32 cellular contexts compared by ENCODE assay signal in genomic region chr7:30315589-30315988, GRCh38.
"Had no signal": no experiment of that assay in that cellular context is flagged by ENCODE, and none has a peak within 500 bp of the region (broad histone marks: within the 10 kb centered on the region; RNA-seq: fewer than 3 reads in every experiment).

No MANE protein-coding gene starts in this region.

- ATAC-seq: activated CD4-positive, CD25-positive, alpha-beta regulatory T cell treated with anti-CD3 and anti-CD28 coated beads, Interleukin-2, amount 50 U/mL, for 24 hours; activated naive CD8-positive, alpha-beta T cell treated with anti-CD3 and anti-CD28 coated beads, Interleukin-2, amount 50 U/mL, for 24 hours; heart right ventricle; left lung; natural killer cell had no signal

- FAIRE-seq: TTC549, urothelium cell line had no signal

- H3K27me3 ChIP-seq: esophagus muscularis mucosa, heart right ventricle, left lung, right atrium auricular region, testis, transverse colon had no signal

- H3K27ac Mint-ChIP-seq: activated CD4-positive, alpha-beta memory T cell treated with anti-CD3 and anti-CD28 coated beads for 36 hours; activated naive CD4-positive, alpha-beta T cell treated with anti-CD3 and anti-CD28 coated beads, Interleukin-2, amount 10 ng/mL, durations not matched to agents 7 days and 5 days; activated naive CD8-positive, alpha-beta T cell treated with anti-CD3 and anti-CD28 coated beads, Interleukin-2, amount 50 U/mL, for 24 hours; activated T-helper 1 cell treated with anti-CD3 and anti-CD28 coated beads, Interleukin-12 subunit alpha, Interleukin-12 subunit beta, Interleukin-2, Interleukin-4 antibody, amounts not matched to agents 30 ng/mL and 10 ng/mL and 1 ng/mL, durations not matched to agents 14 hours and 24 hours and 36 hours; dendritic cell treated with granulocyte-macrophage colony-stimulating factor and Interleukin-4, amounts not matched to agents 40 ng/mL and 50 ng/mL, for 4 days; endodermal cell had no signal

- H3K27me3 Mint-ChIP-seq: activated CD4-positive, alpha-beta memory T cell treated with anti-CD3 and anti-CD28 coated beads for 36 hours; activated naive CD4-positive, alpha-beta T cell treated with anti-CD3 and anti-CD28 coated beads, Interleukin-2, amount 10 ng/mL, durations not matched to agents 7 days and 5 days; activated naive CD8-positive, alpha-beta T cell treated with anti-CD3 and anti-CD28 coated beads, Interleukin-2, amount 50 U/mL, for 24 hours; dendritic cell treated with granulocyte-macrophage colony-stimulating factor and Interleukin-4, amounts not matched to agents 40 ng/mL and 50 ng/mL, for 4 days had no signal

- H3K4me2 ChIP-seq: smooth muscle cell had no signal

- H3K9me3 Mint-ChIP-seq: activated CD4-positive, alpha-beta memory T cell treated with anti-CD3 and anti-CD28 coated beads for 36 hours; activated naive CD4-positive, alpha-beta T cell treated with anti-CD3 and anti-CD28 coated beads, Interleukin-2, amount 10 ng/mL, durations not matched to agents 7 days and 5 days; activated naive CD8-positive, alpha-beta T cell treated with anti-CD3 and anti-CD28 coated beads, Interleukin-2, amount 50 U/mL, for 24 hours; activated T-helper 1 cell treated with anti-CD3 and anti-CD28 coated beads, Interleukin-12 subunit alpha, Interleukin-12 subunit beta, Interleukin-2, Interleukin-4 antibody, amounts not matched to agents 30 ng/mL and 10 ng/mL and 1 ng/mL, durations not matched to agents 14 hours and 24 hours and 36 hours; dendritic cell treated with granulocyte-macrophage colony-stimulating factor and Interleukin-4, amounts not matched to agents 40 ng/mL and 50 ng/mL, for 4 days; endodermal cell; natural killer cell had no signal

- H3K4me3 Mint-ChIP-seq: activated CD4-positive, alpha-beta memory T cell treated with anti-CD3 and anti-CD28 coated beads for 36 hours; activated naive CD4-positive, alpha-beta T cell treated with anti-CD3 and anti-CD28 coated beads, Interleukin-2, amount 10 ng/mL, durations not matched to agents 7 days and 5 days; activated naive CD8-positive, alpha-beta T cell treated with anti-CD3 and anti-CD28 coated beads, Interleukin-2, amount 50 U/mL, for 24 hours; activated T-helper 1 cell treated with anti-CD3 and anti-CD28 coated beads, Interleukin-12 subunit alpha, Interleukin-12 subunit beta, Interleukin-2, Interleukin-4 antibody, amounts not matched to agents 30 ng/mL and 10 ng/mL and 1 ng/mL, durations not matched to agents 14 hours and 24 hours and 36 hours; dendritic cell treated with granulocyte-macrophage colony-stimulating factor and Interleukin-4, amounts not matched to agents 40 ng/mL and 50 ng/mL, for 4 days; endodermal cell; natural killer cell had no signal

- H3K9me3 ChIP-seq: esophagus muscularis mucosa, heart right ventricle, left lung, right atrium auricular region, testis, transverse colon had no signal

- H3K36me3 ChIP-seq: esophagus muscularis mucosa, heart right ventricle, left lung, right atrium auricular region had no signal

- H3K4me3 ChIP-seq: esophagus muscularis mucosa, heart right ventricle, left lung, lung, right atrium auricular region, smooth muscle cell, testis, transverse colon had no signal

- H3K27ac ChIP-seq: esophagus muscularis mucosa, heart right ventricle, left lung, right atrium auricular region, testis, transverse colon, VCaP had no signal

- H3K4me1 ChIP-seq: right atrium auricular region, testis had no signal

- DNase-seq: activated CD4-positive, alpha-beta memory T cell treated with anti-CD3 and anti-CD28 coated beads for 36 hours; activated CD4-positive, alpha-beta T cell treated with anti-CD3 and anti-CD28 coated beads for 48 hours; activated CD8-positive, alpha-beta memory T cell treated with anti-CD3 and anti-CD28 coated beads, Interleukin-2, amount 50 U/mL, for 4 hours; activated gamma-delta T cell; activated naive CD4-positive, alpha-beta T cell treated with anti-CD3 and anti-CD28 coated beads, Interleukin-2, amount 10 ng/mL, durations not matched to agents 7 days and 5 days; activated naive CD8-positive, alpha-beta T cell treated with anti-CD3 and anti-CD28 coated beads, Interleukin-2, amount 50 U/mL, for 24 hours; activated T-cell treated with anti-CD3 and anti-CD28 coated beads, Interleukin-2, amount 50 U/mL, for 1 hour; amygdala; central memory CD4-positive, alpha-beta T cell; endodermal cell; foreskin melanocyte; heart right ventricle; kidney glomerular epithelial cell; left lung; mesendoderm; natural killer cell; stimulated activated CD4-positive, alpha-beta T cell treated with anti-CD3 and anti-CD28 coated beads, Interleukin-1b, Interleukin-23, amount 100 ng/mL, for 48 hours; stimulated activated CD4-positive, alpha-beta T cell treated with anti-CD3 and anti-CD28 coated beads, Interleukin-4, amount 100 ng/mL, for 4 hours; stimulated activated CD8-positive, alpha-beta memory T cell treated with anti-CD3 and anti-CD28 coated beads, Interleukin-4, amount 100 ng/mL, for 48 hours; stimulated activated naive CD4-positive, alpha-beta T cell; testis; transverse colon had no signal
